Comparison of ENCODE assay signal across 8 cellular contexts in the genomic region with DNA sequence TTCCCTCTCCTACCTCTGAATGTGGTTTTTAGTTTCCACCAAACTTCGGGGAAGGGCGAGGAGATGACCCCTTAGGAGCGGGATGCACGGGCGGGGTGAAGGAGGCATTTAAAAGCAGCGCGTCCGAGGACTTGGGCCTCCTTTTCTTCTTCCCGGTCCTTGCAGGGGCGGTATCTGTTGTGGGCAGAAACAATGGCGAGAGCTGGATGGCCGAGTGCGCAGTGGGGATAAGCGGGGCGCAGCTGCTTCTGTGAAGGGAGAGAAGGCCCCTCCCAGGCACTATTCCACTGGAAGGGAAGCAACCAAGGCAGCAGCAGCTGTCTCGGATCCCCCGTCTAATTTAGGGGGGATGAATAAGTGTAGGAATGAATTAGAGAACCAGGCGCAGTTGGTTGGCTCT. TPM values are rescaled to one million over a fixed set of nuclear protein-coding genes. Genes with fewer than 3 reads are reported as not detected.
A peak's percentile ranks its signal among the peaks of the same experiment; 100 is the strongest.
DNase-seq lines count a peak whose midpoint lies in the region; ATAC-seq and TF ChIP-seq lines count a peak whose summit lies in the region.

No MANE protein-coding gene starts in this region.

- no peaks in the 10 kb centered on the region for H3K9me3 Mint-ChIP-seq in activated naive CD4-positive, alpha-beta T cell treated with anti-CD3 and anti-CD28 coated beads, Interleukin-2, amount 50 U/mL, for 72 hours

- ATAC-seq in GM18511 (IDR thresholded peaks at IDR 0.05; ENCODE audit: unreplicated experiment) (peak; percentile 14), HG02885 (IDR thresholded peaks at IDR 0.05; ENCODE audit: poor library complexity, unreplicated experiment) (no peak)
- ATAC-seq in activated naive CD4-positive, alpha-beta T cell treated with anti-CD3 and anti-CD28 coated beads, Interleukin-2, amount 50 U/mL, for 72 hours, result no peak

- no peaks in the 10 kb centered on the region for H3K9me3 ChIP-seq in neutrophil

- peak overlapping the region; percentile 89 to 91 for H3K4me3 ChIP-seq in neutrophil (ENCODE audit: low read depth in 1 of 2, low read length in 1 of 2)

- TF ChIP-seq CTCF in neutrophil (IDR thresholded peaks at IDR 0.05), result no peak

- peaks cover 18% of the 10 kb centered on the region for H3K36me3 ChIP-seq in neutrophil

- H3K27ac Mint-ChIP-seq in activated naive CD4-positive, alpha-beta T cell treated with anti-CD3 and anti-CD28 coated beads, Interleukin-2, amount 50 U/mL, for 72 hours, result peak overlapping the region; percentile 99

- H3K36me3 Mint-ChIP-seq in activated naive CD4-positive, alpha-beta T cell treated with anti-CD3 and anti-CD28 coated beads, Interleukin-2, amount 50 U/mL, for 72 hours, result peaks cover 26 to 35% of the 10 kb centered on the region in 2 donors

- peak overlapping the region; percentile 90 for H3K27ac ChIP-seq in neutrophil

- DNase-seq in AG08396 (ENCODE audit: low spot score) (peak; percentile 43), NCI-H748 (lab: John Stamatoyannopoulos, UW; ENCODE audit: unreplicated experiment) (peak; percentile 74), globus pallidus (ENCODE audit: low spot score) (peak; percentile 69), cortex of kidney (lab: John Stamatoyannopoulos, UW) (no peak)
- peak; percentile 10 to 60 for DNase-seq in activated naive CD4-positive, alpha-beta T cell treated with anti-CD3 and anti-CD28 coated beads, Interleukin-2, amount 50 U/mL, for 72 hours (ENCODE audit: low spot score in 2 of 2)

- peaks cover 7% of the 10 kb centered on the region for H3K27me3 ChIP-seq in neutrophil

- peaks cover 20 to 25% of the 10 kb centered on the region in 2 experiments for H3K4me1 ChIP-seq in neutrophil (ENCODE audit: control insufficient read depth in 1 of 2, insufficient read depth in 1 of 2, low read depth in 1 of 2, low read length in 1 of 2)

RNA-seq across cellular contexts. Expression of a gene that starts 0.9 kb away (rescaled TPM):
- 10 to 100 TPM; 42.8 to 54.1 TPM for total RNA-seq in activated naive CD4-positive, alpha-beta T cell treated with anti-CD3 and anti-CD28 coated beads, Interleukin-2, amount 50 U/mL, for 72 hours
